In the genomic region with DNA sequence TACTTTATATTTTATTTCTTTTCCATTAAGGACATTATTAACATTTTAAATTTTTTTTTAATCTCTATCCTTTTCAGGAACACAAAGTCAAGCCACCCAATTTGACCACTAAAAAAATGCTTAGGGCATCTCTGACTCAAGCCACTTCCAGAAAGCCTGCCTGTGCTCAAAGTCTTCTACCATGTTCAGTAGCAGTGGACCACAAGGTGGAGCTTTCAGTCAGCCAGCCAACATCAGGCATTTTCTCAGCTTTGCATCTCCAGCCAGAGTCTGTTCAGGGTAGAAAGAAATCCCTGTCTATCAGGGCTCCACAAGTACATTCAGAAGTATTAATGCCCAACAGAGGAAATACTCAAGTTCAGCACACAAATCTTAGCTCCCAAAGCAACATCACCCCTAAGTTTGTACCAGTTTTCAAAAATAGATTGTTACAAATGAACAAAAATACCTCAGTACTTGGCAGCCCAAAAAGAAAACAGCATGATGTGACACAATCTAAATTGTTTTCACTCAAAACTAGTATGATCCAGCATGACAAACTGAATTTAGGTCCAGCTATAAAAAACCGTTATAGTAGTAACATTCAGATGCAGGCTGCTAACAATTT, we compare ENCODE assay signal across 9 cellular contexts. TPM values are rescaled to one million over a fixed set of nuclear protein-coding genes. Genes with fewer than 3 reads are reported as not detected.
DNase-seq lines count a peak whose midpoint lies in the region; ATAC-seq lines count a peak whose summit lies in the region.
"Had no signal": no experiment of that assay in that cellular context is flagged by ENCODE, and none has a peak within 500 bp of the region (broad histone marks: within the 10 kb centered on the region; RNA-seq: fewer than 3 reads in every experiment).

No MANE protein-coding gene starts in this region.

- intact Hi-C loops in activated CD4-positive, alpha-beta T cell treated with anti-CD3 and anti-CD28 coated beads for 36 hours (cut with DNase I, micrococcal nuclease), result loop anchor here (1.0 kb wide), 2 partner anchors 140 to 199 kb away; no protein-coding TSS in a partner anchor

- no peak overlapping the region for H3K4me3 Mint-ChIP-seq in activated CD4-positive, alpha-beta T cell treated with anti-CD3 and anti-CD28 coated beads for 36 hours
- H3K4me3 Mint-ChIP-seq in stimulated activated naive CD8-positive, alpha-beta T cell treated with anti-CD3 and anti-CD28 coated beads, Interleukin-15, amount 100 ng/mL, for 72 hours, result no peak overlapping the region

- no peaks in the 10 kb centered on the region for H3K27me3 Mint-ChIP-seq in activated CD4-positive, alpha-beta T cell treated with anti-CD3 and anti-CD28 coated beads for 36 hours
- no peaks in the 10 kb centered on the region for H3K27me3 Mint-ChIP-seq in stimulated activated naive CD8-positive, alpha-beta T cell treated with anti-CD3 and anti-CD28 coated beads, Interleukin-15, amount 100 ng/mL, for 72 hours

- POLR2A ChIA-PET in activated CD4-positive, alpha-beta T cell treated with anti-CD3 and anti-CD28 coated beads for 36 hours (lab: Charles Lee), result no interaction called here

- H3K9me3 Mint-ChIP-seq in activated CD4-positive, alpha-beta T cell treated with anti-CD3 and anti-CD28 coated beads for 36 hours (ENCODE audit: low read depth), result no peaks in the 10 kb centered on the region
- no peaks in the 10 kb centered on the region for H3K9me3 Mint-ChIP-seq in stimulated activated naive CD8-positive, alpha-beta T cell treated with anti-CD3 and anti-CD28 coated beads, Interleukin-15, amount 100 ng/mL, for 72 hours

- H3K36me3 Mint-ChIP-seq in activated CD4-positive, alpha-beta T cell treated with anti-CD3 and anti-CD28 coated beads for 36 hours (ENCODE audit: low read depth), result no peaks in the 10 kb centered on the region

- H3K27ac Mint-ChIP-seq in activated CD4-positive, alpha-beta T cell treated with anti-CD3 and anti-CD28 coated beads for 36 hours, result no peak overlapping the region
- no peak overlapping the region for H3K27ac Mint-ChIP-seq in stimulated activated naive CD8-positive, alpha-beta T cell treated with anti-CD3 and anti-CD28 coated beads, Interleukin-15, amount 100 ng/mL, for 72 hours

- CTCF ChIA-PET in activated CD4-positive, alpha-beta T cell treated with anti-CD3 and anti-CD28 coated beads for 36 hours (lab: Charles Lee), result interaction anchor here (0.6 to 4.1 kb wide), 19 partner anchors 10 to 200 kb away, joined by 3 to 40 read pairs (median 4); partner anchors contain the start of gene CNDP2

- no peaks in the 10 kb centered on the region for H3K27me3 ChIP-seq in effector memory CD4-positive, alpha-beta T cell (replicated peaks; ENCODE audit: control insufficient read depth, insufficient read depth, low read length, poor library complexity, severe bottlenecking)
- H3K27me3 ChIP-seq: ovary had no signal

- H3K4me1 ChIP-seq in effector memory CD4-positive, alpha-beta T cell (ENCODE audit: control insufficient read depth, insufficient read depth, low read length, poor library complexity, severe bottlenecking), result peaks cover 3% of the 10 kb centered on the region

- no peak overlapping the region for H3K4me3 ChIP-seq in effector memory CD4-positive, alpha-beta T cell (ENCODE audit: insufficient read depth, low read depth, low read length, poor library complexity, severe bottlenecking)
- H3K4me3 ChIP-seq: ovary had no signal

- ATAC-seq in HG02885 (IDR thresholded peaks at IDR 0.05; ENCODE audit: poor library complexity, unreplicated experiment), result peak; percentile 80
- ATAC-seq in activated CD4-positive, alpha-beta T cell treated with anti-CD3 and anti-CD28 coated beads for 36 hours, result peak; percentile 81
- ATAC-seq in stimulated activated naive CD8-positive, alpha-beta T cell treated with anti-CD3 and anti-CD28 coated beads, Interleukin-15, amount 100 ng/mL, for 72 hours, result peak; percentile 89

- DNase-seq in activated gamma-delta T cell treated with Interleukin-2 at 50 U/mL for 16 hours, result peak; percentile 55
- DNase-seq in activated gamma-delta T cell (lab: John Stamatoyannopoulos, UW), result no peak
- DNase-seq in NCI-H2227 treated with DMSO at 0.1 percent for 48 hours (lab: John Stamatoyannopoulos, UW), result peak; percentile 27
- peak; percentile 66 for DNase-seq in activated CD4-positive, alpha-beta T cell treated with anti-CD3 and anti-CD28 coated beads for 36 hours
- peak; percentile 25 to 40 (median 29) for DNase-seq in effector memory CD4-positive, alpha-beta T cell
- peak; percentile 80 for DNase-seq in lung microvascular endothelial cell (ENCODE audit: low read depth in 2 of 2)
- peak; percentile 42 to 58 for DNase-seq in stimulated activated naive CD8-positive, alpha-beta T cell treated with anti-CD3 and anti-CD28 coated beads, Interleukin-15, amount 100 ng/mL, for 72 hours

- H3K9me3 ChIP-seq in effector memory CD4-positive, alpha-beta T cell (ENCODE audit: control insufficient read depth, low read length), result no peaks in the 10 kb centered on the region
- H3K9me3 ChIP-seq: ovary had no signal

- H3K36me3 ChIP-seq in effector memory CD4-positive, alpha-beta T cell (ENCODE audit: control insufficient read depth, insufficient read depth, low read length), result no peaks in the 10 kb centered on the region
- H3K36me3 ChIP-seq: ovary had no signal

- peaks cover 7% of the 10 kb centered on the region for H3K4me1 Mint-ChIP-seq in activated CD4-positive, alpha-beta T cell treated with anti-CD3 and anti-CD28 coated beads for 36 hours
- peaks cover 18% of the 10 kb centered on the region for H3K4me1 Mint-ChIP-seq in stimulated activated naive CD8-positive, alpha-beta T cell treated with anti-CD3 and anti-CD28 coated beads, Interleukin-15, amount 100 ng/mL, for 72 hours

- no peak overlapping the region for H3K27ac ChIP-seq in effector memory CD4-positive, alpha-beta T cell (ENCODE audit: insufficient read depth, low read length, poor library complexity, severe bottlenecking)
- H3K27ac ChIP-seq: ovary had no signal

RNA-seq across cellular contexts. Expression of gene C18orf63, which starts 37.6 kb away (rescaled TPM):
- not detected for total RNA-seq in activated CD4-positive, alpha-beta T cell treated with anti-CD3 and anti-CD28 coated beads for 36 hours
- total RNA-seq in lung microvascular endothelial cell, result not detected in 2 replicates
- total RNA-seq: ovary had no signal
